In the genomic region with DNA sequence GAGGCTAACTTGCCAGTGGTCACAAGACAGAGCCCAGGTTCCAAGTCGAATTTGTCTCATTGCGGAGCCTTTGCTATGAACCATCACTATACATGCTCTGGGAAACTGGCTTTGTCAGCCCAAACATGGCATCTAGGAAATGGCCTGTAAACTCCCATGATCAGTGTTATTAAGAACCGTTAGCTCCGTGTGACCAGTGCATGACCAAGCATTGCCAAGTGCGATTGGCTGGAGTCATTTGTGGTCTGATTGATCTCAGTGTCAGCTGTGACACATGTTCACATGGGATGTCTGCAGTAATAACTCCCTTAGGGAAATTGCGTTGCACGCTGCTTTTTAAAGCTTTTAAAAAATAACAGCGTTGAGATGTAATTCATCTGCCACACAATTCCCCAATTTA, we compare ENCODE assay signal across 24 cellular contexts. TPM values are rescaled to one million over a fixed set of nuclear protein-coding genes. Genes with fewer than 3 reads are reported as not detected.
A peak's percentile ranks its signal among the peaks of the same experiment; 100 is the strongest.
DNase-seq lines count a peak whose midpoint lies in the region; ATAC-seq and TF ChIP-seq lines count a peak whose summit lies in the region.
"Had no signal": no experiment of that assay in that cellular context is flagged by ENCODE, and none has a peak within 500 bp of the region (broad histone marks: within the 10 kb centered on the region; RNA-seq: fewer than 3 reads in every experiment).

No MANE protein-coding gene starts in this region.

- H3K27me3 ChIP-seq in GM23338 (ENCODE audit: insufficient read depth) = no peaks in the 10 kb centered on the region

- peaks cover 16% of the 10 kb centered on the region; the same call in 2 of the 3 replicates for H3K4me1 Mint-ChIP-seq in GM23338
- H3K4me1 Mint-ChIP-seq: CD14-positive monocyte had no signal

- ATAC-seq in GM23338 = no peak
- ATAC-seq in HG03457 (IDR thresholded peaks at IDR 0.05; ENCODE audit: unreplicated experiment) = no peak
- ATAC-seq in GM21367 (IDR thresholded peaks at IDR 0.05; ENCODE audit: unreplicated experiment) = no peak
- ATAC-seq: PC-3 had no signal

- DNase-seq in GM23338 (ENCODE audit: low spot score) (no peak), SK-MEL-5 (ENCODE audit: low read depth, low spot score) (peak; percentile 69), fibroblast of mammary gland (ENCODE audit: low read depth) (peak; percentile 26), retinal pigment epithelial cell (ENCODE audit: low read depth) (peak; percentile 87), 8988T (no peak), DMS153 (lab: John Stamatoyannopoulos, UW) (no peak)
- DNase-seq: Calu3; GOT3; Karpas-422; MV-4-11; NCI-H1105; NCI-H146; NCI-H1930; NCI-H446; NCI-H526; NCI-H82; NK-92 treated with Interleukin-12 subunit alpha and Interleukin-12 subunit beta, amount 100 ng/mL, for 24 hours; PC-3; RPMI8226; SHP77 had no signal

- no peaks in the 10 kb centered on the region for H3K79me2 ChIP-seq in GM23338 (replicated peaks; ENCODE audit: insufficient read depth)

- H3K4me3 Mint-ChIP-seq in GM23338 = no peak overlapping the region
- H3K4me3 Mint-ChIP-seq: CD14-positive monocyte had no signal

- peaks cover 4% of the 10 kb centered on the region; the same call in 1 of the 3 replicates for H3K9me3 Mint-ChIP-seq in GM23338

- no peak overlapping the region for H3K27ac Mint-ChIP-seq in GM23338

- peaks cover 3% of the 10 kb centered on the region; the same call in 1 of the 3 replicates for H3K36me3 Mint-ChIP-seq in GM23338 (ENCODE audit: low read depth)
- H3K36me3 Mint-ChIP-seq: CD14-positive monocyte had no signal

- peak overlapping the region; percentile 16; the same call in 1 of the 2 replicates for H2AFZ ChIP-seq in GM23338

- no peaks in the 10 kb centered on the region for H4K20me1 ChIP-seq in GM23338 (replicated peaks; ENCODE audit: insufficient read depth)

- no peaks in the 10 kb centered on the region for H3K36me3 ChIP-seq in GM23338 (ENCODE audit: insufficient read depth)

- in situ Hi-C loops in SK-MEL-5 (cut with HindIII; ENCODE audit: low pct_unique_long_range_greater_than_20kb, low sequenced_read_pairs) = no loop called here

- H3K9me2 ChIP-seq in GM23338 (ENCODE audit: insufficient read depth) = no peaks in the 10 kb centered on the region

- no peaks in the 10 kb centered on the region for H3K4me1 ChIP-seq in GM23338 (ENCODE audit: insufficient read depth)

- 0 out of 2 replicates have a peak, but pooled peaks cover 4% of the 10 kb centered on the region for H3F3A ChIP-seq in GM23338 (replicated peaks; ENCODE audit: low read depth)

- no peak overlapping the region for H3K4me2 ChIP-seq in GM23338

- TF ChIP-seq CTCF in GM23338 (conservative IDR thresholded peaks at IDR 0.05; ENCODE audit: low read depth in 2 of 2) (no peak), fibroblast of mammary gland (conservative IDR thresholded peaks at IDR 0.05; ENCODE audit: control insufficient read depth, insufficient read depth, low read depth, low read length) (no peak), retinal pigment epithelial cell (conservative IDR thresholded peaks at IDR 0.05; ENCODE audit: low read depth, low read length) (no peak)

- H3K4me3 ChIP-seq in GM23338 (no peak overlapping the region), fibroblast of mammary gland (ENCODE audit: control insufficient read depth, low read depth, low read length) (no peak overlapping the region), retinal pigment epithelial cell (ENCODE audit: low read length) (no peak overlapping the region)

- H3K27ac ChIP-seq in GM23338 (ENCODE audit: low read depth) = no peak overlapping the region

- H3K27me3 Mint-ChIP-seq in GM23338 (ENCODE audit: insufficient read depth, low read depth, poor library complexity) = peaks cover 6% of the 10 kb centered on the region

TF ChIP-seq in GM23338, 12 proteins besides CTCF, POLR2A, EP300 and RAD21 (continues in another document):
- no peak for TF ChIP-seq REST (IDR thresholded peaks at IDR 0.05; ENCODE audit: unreplicated experiment)
- no peak for TF ChIP-seq ZNF331 (CRISPR knock-in tag; IDR thresholded peaks at IDR 0.05; ENCODE audit: low read depth)
- TF ChIP-seq STAT1 (IDR thresholded peaks at IDR 0.05; ENCODE audit: unreplicated experiment) = no peak
- TF ChIP-seq EZH2 (IDR thresholded peaks at IDR 0.05; ENCODE audit: low read depth, unreplicated experiment) = no peak

RNA-seq across cellular contexts. Expression of gene CDH3, which starts 18.6 kb away (rescaled TPM):
- total RNA-seq in GM23338 (2014; rRNA removed; shearing (Covaris generic)) = 197 and 210 TPM in 2 replicates
- 73.6 and 78.0 TPM in 2 replicates for polyA plus RNA-seq in GM23338 (2016; fragmentation: Nextera tagmentation; extraction: Ambion mirVana)
- 0.55 TPM in 1 of 2 replicates, not detected in the other for total RNA-seq in SK-MEL-5 (2014; rRNA removed; shearing (Covaris generic))
- polyA plus RNA-seq in SK-MEL-5 (2015; cell fraction: cytosol; rRNA removed) = 0.50 and 0.63 TPM in 2 replicates
- not detected in 2 replicates for polyA plus RNA-seq in SK-MEL-5 (2015; cell fraction: nucleus; rRNA removed)
- total RNA-seq: A673 had no signal
- polyA plus RNA-seq: CD14-positive monocyte had no signal

Comparison
In these comparisons a context has a peak if more than half of its experiments do, and no peak if none do; other contexts are left out.
1. DNase-seq: peak in SK-MEL-5 (single experiment), fibroblast of mammary gland (single experiment) and retinal pigment epithelial cell (single experiment); none in GM23338 (single experiment), 8988T (single experiment) and DMS153 (single experiment).
2. RNA of gene CDH3, which starts 18.6 kb away (total RNA-seq): 197 to 210 TPM in GM23338; 0.55 TPM in SK-MEL-5; every median in the first group is over 100 times any median in the second.